ENCODE assay signal across 9 cellular contexts in genomic region chr16:57277586-57277985, GRCh38. TPM values are rescaled to one million over a fixed set of nuclear protein-coding genes. Genes with fewer than 3 reads are reported as not detected.
DNase-seq lines count a peak whose midpoint lies in the region; ATAC-seq and TF ChIP-seq lines count a peak whose summit lies in the region.
"Had no signal": no experiment of that assay in that cellular context is flagged by ENCODE, and none has a peak within 500 bp of the region (broad histone marks: within the 10 kb centered on the region; RNA-seq: fewer than 3 reads in every experiment).

No MANE protein-coding gene starts in this region.

- H3K27me3 ChIP-seq in BJ (ENCODE audit: control insufficient read depth, insufficient read depth, low read length) (peaks cover 8% of the 10 kb centered on the region; the same call in 1 of the 2 replicates), GM23338 (ENCODE audit: insufficient read depth) (peaks cover 5% of the 10 kb centered on the region)
- H3K27me3 ChIP-seq: cardiac muscle cell had no signal

- no peak overlapping the region for H3K27ac Mint-ChIP-seq in GM23338

- no peaks in the 10 kb centered on the region for H4K20me1 ChIP-seq in GM23338 (replicated peaks; ENCODE audit: insufficient read depth)

- no peak overlapping the region for H3K27ac ChIP-seq in GM23338 (ENCODE audit: low read depth)
- H3K27ac ChIP-seq: cardiac muscle cell had no signal

- ATAC-seq in HG02870 (IDR thresholded peaks at IDR 0.05; ENCODE audit: unreplicated experiment) (no peak), GM23338 (no peak), GM18873 (IDR thresholded peaks at IDR 0.05; ENCODE audit: low FRiP score, unreplicated experiment) (no peak), GM21786 (IDR thresholded peaks at IDR 0.05; ENCODE audit: unreplicated experiment) (no peak)

- H3K36me3 Mint-ChIP-seq in GM23338 (ENCODE audit: low read depth): no peaks in the 10 kb centered on the region

- POLR2A ChIA-PET in BJ (lab: Charles Lee): no interaction called here

- CTCF ChIA-PET in BJ (lab: Yijun Ruan, JAX): interaction anchor here (0.8 to 2.0 kb wide), 4 partner anchors 10 to 140 kb away, joined by 3 to 8 read pairs (median 6); no protein-coding TSS in a partner anchor

- H3K27me3 Mint-ChIP-seq in GM23338 (ENCODE audit: insufficient read depth, low read depth, poor library complexity): peaks cover 7% of the 10 kb centered on the region

- H3K4me3 Mint-ChIP-seq in GM23338: no peak overlapping the region

- no peaks in the 10 kb centered on the region for H3F3A ChIP-seq in GM23338 (replicated peaks; ENCODE audit: low read depth)

- DNase-seq in BJ (ENCODE audit: low read depth): peak; percentile 41
- peak; percentile 87 for DNase-seq in LHCN-M2 (ENCODE audit: low read depth)
- DNase-seq in activated CD4-positive, alpha-beta T cell treated with anti-CD3 and anti-CD28 coated beads, Interleukin-2, amount 50 U/mL, for 4 hours: peak; percentile 50 to 61
- DNase-seq in fibroblast of villous mesenchyme (ENCODE audit: low read depth): peak; percentile 77
- no peak for DNase-seq in GM23338 (ENCODE audit: low spot score)

- no peaks in the 10 kb centered on the region for H3K79me2 ChIP-seq in GM23338 (replicated peaks; ENCODE audit: insufficient read depth)

- H3K4me1 ChIP-seq in GM23338 (ENCODE audit: insufficient read depth): no peaks in the 10 kb centered on the region

- no peaks in the 10 kb centered on the region for H3K9me3 Mint-ChIP-seq in GM23338

- H3K4me3 ChIP-seq in BJ (ENCODE audit: low read depth, low read length) (no peak overlapping the region), fibroblast of villous mesenchyme (ENCODE audit: low read depth, low read length) (no peak overlapping the region), GM23338 (no peak overlapping the region)
- H3K4me3 ChIP-seq: cardiac muscle cell had no signal

- H2AFZ ChIP-seq in GM23338: no peak overlapping the region

- H3K9me2 ChIP-seq in GM23338 (ENCODE audit: insufficient read depth): no peaks in the 10 kb centered on the region

- H3K4me1 Mint-ChIP-seq in GM23338: peaks cover 8% of the 10 kb centered on the region; the same call in 2 of the 3 replicates

- no peak overlapping the region for H3K4me2 ChIP-seq in GM23338

- H3K36me3 ChIP-seq in BJ (ENCODE audit: control insufficient read depth, insufficient read depth, low read length) (no peaks in the 10 kb centered on the region), GM23338 (ENCODE audit: insufficient read depth) (no peaks in the 10 kb centered on the region)
- H3K36me3 ChIP-seq: cardiac muscle cell had no signal

- TF ChIP-seq CTCF in BJ (IDR thresholded peaks at IDR 0.05; ENCODE audit: insufficient read depth, low read depth, low read length): no peak
- TF ChIP-seq CTCF in fibroblast of villous mesenchyme (IDR thresholded peaks at IDR 0.05; ENCODE audit: insufficient read depth, low read depth, low read length): no peak
- TF ChIP-seq CTCF in GM23338 (conservative IDR thresholded peaks at IDR 0.05; ENCODE audit: low read depth in 2 of 2): no peak

TF ChIP-seq in GM23338, 12 proteins besides CTCF, POLR2A, EP300 and RAD21:
- TF ChIP-seq STAT1 (IDR thresholded peaks at IDR 0.05; ENCODE audit: unreplicated experiment) (no peak), ZNF331 (CRISPR knock-in tag; IDR thresholded peaks at IDR 0.05; ENCODE audit: low read depth) (no peak)

RNA-seq across cellular contexts. Expression of gene PLLP, which starts 6.9 kb away (rescaled TPM):
- polyA plus RNA-seq in BJ (2011; rRNA removed) (0.02 and 0.09 TPM in 2 replicates), GM23338 (2016; fragmentation: Nextera tagmentation; extraction: Ambion mirVana) (1.3 and 1.9 TPM in 2 replicates)
- polyA minus RNA-seq in BJ (2011; rRNA and poly(A)+ RNA removed): not detected in 2 replicates
- total RNA-seq in LHCN-M2 (2014; rRNA removed) (not detected in 2 replicates), fibroblast of villous mesenchyme (under 0.01 TPM in 1 of 2 replicates, not detected in the other)
- polyA plus RNA-seq in LHCN-M2 (2012): 0.30 TPM
- 2.1 and 6.1 TPM in 2 replicates for total RNA-seq in GM23338 (2014; rRNA removed; shearing (Covaris generic))

RNA-seq across cellular contexts. Expression of gene ARL2BP, which starts 32.5 kb away (rescaled TPM):
- polyA plus RNA-seq in BJ (2011; rRNA removed): 69.5 and 94.8 TPM in 2 replicates
- 32.9 and 49.7 TPM in 2 replicates for polyA minus RNA-seq in BJ (2011; rRNA and poly(A)+ RNA removed)
- 73.9 and 76.1 TPM in 2 replicates for total RNA-seq in LHCN-M2 (2014; rRNA removed)
- polyA plus RNA-seq in LHCN-M2 (2012): 40.8 TPM
- 91.2 and 134 TPM in 2 replicates for total RNA-seq in fibroblast of villous mesenchyme
- total RNA-seq in GM23338 (2014; rRNA removed; shearing (Covaris generic)): 13.2 and 13.4 TPM in 2 replicates
- polyA plus RNA-seq in GM23338 (2016; fragmentation: Nextera tagmentation; extraction: Ambion mirVana): 10.3 and 10.9 TPM in 2 replicates
